Comparison of ENCODE assay signal across 2 cellular contexts in genomic region chr11:2741377-2742131, GRCh38.
A peak's percentile ranks its signal among the peaks of the same experiment; 100 is the strongest.
TF ChIP-seq lines count a peak whose summit lies in the region.

No MANE protein-coding gene starts in this region.

TF ChIP-seq in A549, 52 proteins besides CTCF, POLR2A, EP300 and RAD21:
- TF ChIP-seq JUNB (IDR thresholded peaks at IDR 0.05) (peak; percentile 29; the same call in 1 of the 2 replicates), FOXS1 (CRISPR knock-in tag; IDR thresholded peaks at IDR 0.05) (no peak), POLR2AphosphoS2 (conservative IDR thresholded peaks at IDR 0.05; ENCODE audit: low read length) (no peak), CEBPB (IDR thresholded peaks at IDR 0.05) (peak; percentile 21 to 52; a peak in 3 of 4 replicates), HDAC2 (IDR thresholded peaks at IDR 0.05) (no peak), MAX (IDR thresholded peaks at IDR 0.05) (0 out of 2 replicates have a peak, but pooled peaks have one; percentile 13), SMC3 (IDR thresholded peaks at IDR 0.05) (no peak), FOSL2 (IDR thresholded peaks at IDR 0.05) (no peak), FOSL2 (CRISPR knock-in tag; IDR thresholded peaks at IDR 0.05) (0 out of 2 replicates have a peak, but pooled peaks have one; percentile 20), RFX5 (IDR thresholded peaks at IDR 0.05) (no peak)
- TF ChIP-seq, protein P1, sequence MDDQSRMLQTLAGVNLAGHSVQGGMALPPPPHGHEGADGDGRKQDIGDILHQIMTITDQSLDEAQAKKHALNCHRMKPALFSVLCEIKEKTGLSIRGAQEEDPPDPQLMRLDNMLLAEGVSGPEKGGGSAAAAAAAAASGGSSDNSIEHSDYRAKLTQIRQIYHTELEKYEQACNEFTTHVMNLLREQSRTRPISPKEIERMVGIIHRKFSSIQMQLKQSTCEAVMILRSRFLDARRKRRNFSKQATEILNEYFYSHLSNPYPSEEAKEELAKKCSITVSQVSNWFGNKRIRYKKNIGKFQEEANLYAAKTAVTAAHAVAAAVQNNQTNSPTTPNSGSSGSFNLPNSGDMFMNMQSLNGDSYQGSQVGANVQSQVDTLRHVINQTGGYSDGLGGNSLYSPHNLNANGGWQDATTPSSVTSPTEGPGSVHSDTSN (IDR thresholded peaks at IDR 0.05): no peak
- TF ChIP-seq, protein P2, sequence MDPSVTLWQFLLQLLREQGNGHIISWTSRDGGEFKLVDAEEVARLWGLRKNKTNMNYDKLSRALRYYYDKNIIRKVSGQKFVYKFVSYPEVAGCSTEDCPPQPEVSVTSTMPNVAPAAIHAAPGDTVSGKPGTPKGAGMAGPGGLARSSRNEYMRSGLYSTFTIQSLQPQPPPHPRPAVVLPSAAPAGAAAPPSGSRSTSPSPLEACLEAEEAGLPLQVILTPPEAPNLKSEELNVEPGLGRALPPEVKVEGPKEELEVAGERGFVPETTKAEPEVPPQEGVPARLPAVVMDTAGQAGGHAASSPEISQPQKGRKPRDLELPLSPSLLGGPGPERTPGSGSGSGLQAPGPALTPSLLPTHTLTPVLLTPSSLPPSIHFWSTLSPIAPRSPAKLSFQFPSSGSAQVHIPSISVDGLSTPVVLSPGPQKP (IDR thresholded peaks at IDR 0.05; ENCODE audit: low read depth, low read length): no peak

TF ChIP-seq in IMR-90, 13 proteins besides CTCF, POLR2A, EP300 and RAD21:
- TF ChIP-seq MAZ (IDR thresholded peaks at IDR 0.05; ENCODE audit: borderline replicate concordance, low read depth, low read length): no peak
- peak; percentile 86 for TF ChIP-seq CEBPB (IDR thresholded peaks at IDR 0.05; ENCODE audit: low read depth, low read length)
- TF ChIP-seq FOS (IDR thresholded peaks at IDR 0.05; ENCODE audit: low read depth, low read length): peak; percentile 66
- TF ChIP-seq SMC3 (IDR thresholded peaks at IDR 0.05; ENCODE audit: low read depth, low read length): no peak
